ENCODE assay signal across 26 cellular contexts in the genomic region with DNA sequence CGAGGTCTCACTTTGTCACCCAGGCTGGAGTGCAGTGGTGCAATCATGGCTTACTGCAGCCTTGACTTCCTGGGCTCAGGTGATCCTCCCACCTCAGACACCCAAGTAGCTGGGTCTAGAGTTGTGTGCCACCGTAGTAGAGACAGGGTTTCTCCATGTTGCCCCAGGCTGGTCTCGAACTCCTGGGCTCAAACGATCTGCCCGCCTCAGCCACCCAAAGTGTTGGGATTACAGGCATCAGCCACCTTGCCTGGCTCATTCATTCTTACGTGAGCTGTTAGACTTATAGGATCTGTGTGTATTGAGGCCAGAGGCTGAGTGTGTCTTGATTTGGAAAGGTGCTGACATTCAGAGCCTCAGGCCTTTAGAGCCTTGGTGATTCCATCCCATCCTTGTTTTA.
"Had no signal": no experiment of that assay in that cellular context is flagged by ENCODE, and none has a peak within 500 bp of the region (broad histone marks: within the 10 kb centered on the region; RNA-seq: fewer than 3 reads in every experiment).

No MANE protein-coding gene starts in this region.

- H3K4me1 ChIP-seq: prostate gland, right lobe of liver, sigmoid colon, tibial artery, upper lobe of right lung, uterus had no signal

- H3K4me3 ChIP-seq: neural progenitor cell, pancreas, prostate gland, right lobe of liver, sigmoid colon, stomach, tibial artery, transverse colon, upper lobe of right lung, uterus had no signal

- H3K9ac ChIP-seq: neural progenitor cell had no signal

- H3K9me3 ChIP-seq: pancreas, prostate gland, right lobe of liver, sigmoid colon, stomach, tibial artery, transverse colon, upper lobe of right lung, uterus had no signal

- H3K9me3 Mint-ChIP-seq: natural killer cell; nephron; neural progenitor cell; stimulated activated effector memory CD8-positive, alpha-beta T cell treated with anti-CD3 and anti-CD28 coated beads, Interleukin-12 subunit alpha, Interleukin-12 subunit beta, amount 100 ng/mL, for 72 hours; stimulated activated naive B cell treated with anti-CD40 and anti-IgM and Interleukin-4, amounts not matched to agents 10 μg/mL and 1 μg/mL and 100 μg/mL, for 72 hours; stimulated activated naive CD8-positive, alpha-beta T cell treated with anti-CD3 and anti-CD28 coated beads, Interleukin-15, Interleukin-2, amounts not matched to agents 100 ng/mL and 50 ng/mL, for 24 hours; type B pancreatic cell had no signal

- H3K27ac ChIP-seq: neural progenitor cell, pancreas, prostate gland, right lobe of liver, sigmoid colon, stomach, tibial artery, transverse colon, upper lobe of right lung, uterus had no signal

- H3K27ac Mint-ChIP-seq: naive thymus-derived CD4-positive, alpha-beta T cell; natural killer cell; nephron; neural progenitor cell; stimulated activated naive B cell treated with anti-CD40 and anti-IgM and Interleukin-4, amounts not matched to agents 10 μg/mL and 1 μg/mL and 100 μg/mL, for 72 hours; stimulated activated naive CD8-positive, alpha-beta T cell treated with anti-CD3 and anti-CD28 coated beads, Interleukin-15, Interleukin-2, amounts not matched to agents 100 ng/mL and 50 ng/mL, for 24 hours; type B pancreatic cell had no signal

- H3K36me3 Mint-ChIP-seq: natural killer cell; neural progenitor cell; stimulated activated effector memory CD8-positive, alpha-beta T cell treated with anti-CD3 and anti-CD28 coated beads, Interleukin-12 subunit alpha, Interleukin-12 subunit beta, amount 100 ng/mL, for 72 hours; type B pancreatic cell had no signal

- H3K36me3 ChIP-seq: neural progenitor cell, pancreas, prostate gland, right lobe of liver, sigmoid colon, stomach, tibial artery, transverse colon, upper lobe of right lung, uterus had no signal

- H3K4me3 Mint-ChIP-seq: naive thymus-derived CD4-positive, alpha-beta T cell; natural killer cell; nephron; neural progenitor cell; stimulated activated effector memory CD8-positive, alpha-beta T cell treated with anti-CD3 and anti-CD28 coated beads, Interleukin-12 subunit alpha, Interleukin-12 subunit beta, amount 100 ng/mL, for 72 hours; stimulated activated naive B cell treated with anti-CD40 and anti-IgM and Interleukin-4, amounts not matched to agents 10 μg/mL and 1 μg/mL and 100 μg/mL, for 72 hours; stimulated activated naive CD8-positive, alpha-beta T cell treated with anti-CD3 and anti-CD28 coated beads, Interleukin-15, Interleukin-2, amounts not matched to agents 100 ng/mL and 50 ng/mL, for 24 hours; type B pancreatic cell had no signal

- FAIRE-seq: pancreas, small intestine had no signal

- H3K27me3 ChIP-seq: neural progenitor cell, pancreas, right lobe of liver, sigmoid colon, stomach, tibial artery, transverse colon, upper lobe of right lung, uterus had no signal

- H3K4me1 Mint-ChIP-seq: nephron had no signal

- DNase-seq: naive thymus-derived CD4-positive, alpha-beta T cell; natural killer cell; occipital lobe; pancreas; retina; right cardiac atrium; right lobe of liver; sigmoid colon; stimulated activated CD4-positive, alpha-beta T cell treated with anti-CD3 and anti-CD28 coated beads, Interleukin-15, amount 100 ng/mL, for 24 hours; stimulated activated CD4-positive, alpha-beta T cell treated with anti-CD3 and anti-CD28 coated beads, Interleukin-2, amount 100 ng/mL, for 24 hours; stimulated activated CD4-positive, alpha-beta T cell treated with anti-CD3 and anti-CD28 coated beads, Interleukin-2, amount 100 ng/mL, for 48 hours; stimulated activated CD4-positive, alpha-beta T cell treated with anti-CD3 and anti-CD28 coated beads, Interleukin-4, amount 100 ng/mL, for 24 hours; stimulated activated naive B cell treated with anti-CD40 and anti-IgM and Interleukin-4, amounts not matched to agents 10 μg/mL and 1 μg/mL and 100 μg/mL, for 72 hours; stimulated activated naive CD4-positive, alpha-beta T cell treated with Interleukin-2 at 50 U/mL for 16 hours; stomach; tibial artery; transverse colon; upper lobe of right lung; uterus had no signal

- H3K27me3 Mint-ChIP-seq: stimulated activated naive B cell treated with anti-CD40 and anti-IgM and Interleukin-4, amounts not matched to agents 10 μg/mL and 1 μg/mL and 100 μg/mL, for 72 hours; stimulated activated naive CD8-positive, alpha-beta T cell treated with anti-CD3 and anti-CD28 coated beads, Interleukin-15, Interleukin-2, amounts not matched to agents 100 ng/mL and 50 ng/mL, for 24 hours; type B pancreatic cell had no signal
